In the genomic region with DNA sequence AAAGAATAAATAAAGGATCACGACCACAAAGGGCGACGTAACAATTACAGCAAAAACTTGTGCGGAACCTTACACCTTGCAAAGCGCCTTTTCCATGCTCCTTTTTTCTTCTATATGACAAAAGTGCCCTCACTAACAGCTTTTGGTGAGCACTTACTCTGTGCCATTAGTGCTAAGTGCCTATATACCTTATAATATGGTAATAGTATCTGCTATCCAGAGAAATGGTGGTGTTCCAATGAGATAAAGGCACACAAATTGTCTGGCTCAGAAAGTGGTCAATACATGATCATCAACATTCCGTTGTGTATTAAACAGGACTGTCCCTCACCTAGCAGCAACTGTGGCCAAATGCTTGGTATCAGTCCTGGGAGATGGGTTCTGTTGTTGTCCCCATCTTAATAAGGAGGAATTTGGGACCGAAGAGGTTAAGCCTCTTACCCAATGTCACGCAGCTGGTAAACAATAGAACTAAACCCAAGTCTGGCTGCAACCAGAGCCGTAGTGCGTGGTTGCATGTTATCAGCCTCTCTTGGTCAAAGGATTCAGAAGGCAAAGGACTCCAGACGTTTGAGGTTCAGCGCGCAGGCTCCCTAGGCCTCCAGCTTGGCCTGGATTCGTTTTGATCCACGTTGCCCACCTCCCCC, we compare ENCODE assay signal across 9 cellular contexts. TPM values are rescaled to one million over a fixed set of nuclear protein-coding genes. Genes with fewer than 3 reads are reported as not detected.
DNase-seq lines count a peak whose midpoint lies in the region; ATAC-seq, FAIRE-seq and TF ChIP-seq lines count a peak whose summit lies in the region.
"Had no signal": no experiment of that assay in that cellular context is flagged by ENCODE, and none has a peak within 500 bp of the region (broad histone marks: within the 10 kb centered on the region; RNA-seq: fewer than 3 reads in every experiment).

No MANE protein-coding gene starts in this region.

- peak; percentile 8 for ATAC-seq in GM18861 (IDR thresholded peaks at IDR 0.05; ENCODE audit: unreplicated experiment)
- peak; percentile 1 for ATAC-seq in HG02870 (IDR thresholded peaks at IDR 0.05; ENCODE audit: unreplicated experiment)
- ATAC-seq in K562: no peak

- CTCF ChIA-PET in K562 (lab: Yijun Ruan, JAX; ENCODE audit: low intra/inter-chr PET ratio): interaction anchor here (0.6 to 3.4 kb wide), 10 partner anchors 49 to 530 kb away, joined by 3 to 49 read pairs (median 10); a partner anchor contains a TSS

- TF ChIP-seq POLR2A in K562 (conservative IDR thresholded peaks at IDR 0.05): no peak

- H3K4me2 ChIP-seq in K562 (ENCODE audit: insufficient read depth, low read length) (no peak overlapping the region; the same call in 1 of the 2 replicates), osteoblast (ENCODE audit: insufficient read depth, low read length) (peak overlapping the region; percentile 40)

- FAIRE-seq in K562 (lab: Jason Lieb, UNC): no peak

- peak overlapping the region; percentile 74; the same call in 1 of the 2 replicates for H3K4me3 ChIP-seq in K562
- H3K4me3 ChIP-seq in osteoblast (ENCODE audit: insufficient read depth, low read length): no peak overlapping the region

- no peak for DNase-seq in K562 (ENCODE audit: extremely low read depth in 1 of 4, low spot score in 3 of 4)
- no peak for DNase-seq in osteoblast (ENCODE audit: insufficient read length, low spot score, missing footprints)
- no peak for DNase-seq in NCI-H1436 (lab: John Stamatoyannopoulos, UW)
- DNase-seq in NCI-H1092 (lab: John Stamatoyannopoulos, UW): no peak
- DNase-seq in posterior cingulate gyrus: no peak
- DNase-seq in COR-L47 (lab: John Stamatoyannopoulos, UW): no peak

- H3K9ac ChIP-seq in K562 (ENCODE audit: insufficient read depth in 1 of 2, low read depth in 2 of 2, low read length in 2 of 2): 0 out of 4 replicates have a peak overlapping the region, but pooled peaks of 1 of the 2 experiments have one; percentile 12

- H3K9me3 ChIP-seq in K562 (replicated peaks; ENCODE audit: control insufficient read depth, insufficient read depth, low read depth, low read length) (no peaks in the 10 kb centered on the region), osteoblast (ENCODE audit: low read depth, low read length) (no peaks in the 10 kb centered on the region)

- TF ChIP-seq CTCF in K562 (IDR thresholded peaks at IDR 0.05 in 2 of 3, conservative IDR thresholded peaks at IDR 0.05 in 1 of 3; ENCODE audit: insufficient read depth in 2 of 3, low read depth in 1 of 3, low read length in 3 of 3): no peak
- TF ChIP-seq CTCF in osteoblast (IDR thresholded peaks at IDR 0.05; ENCODE audit: extremely low read depth, low read depth, low read length): no peak

- WGBS in K562 (ENCODE audit: insufficient coverage, low coverage, missing lambda C conversion rate): 9% methylated on average over 15 of the region's 15 CpGs

- H2AFZ ChIP-seq in K562 (ENCODE audit: low read depth, low read length) (no peak overlapping the region), osteoblast (ENCODE audit: low read length) (no peak overlapping the region)

- H3K27ac ChIP-seq in K562 (ENCODE audit: extremely low read depth, low read depth, low read length): no peak overlapping the region
- H3K27ac ChIP-seq in osteoblast (ENCODE audit: low read depth, low read length): peak overlapping the region; percentile 4

- TF ChIP-seq RAD21 in K562 (CRISPR knock-in tag; conservative IDR thresholded peaks at IDR 0.05 in 1 of 2, IDR thresholded peaks at IDR 0.05 in 1 of 2): no peak

- H3K9me1 ChIP-seq in K562 (ENCODE audit: control insufficient read depth, insufficient read depth, low read length): no peaks in the 10 kb centered on the region

- H3K36me3 ChIP-seq in K562 (ENCODE audit: control insufficient read depth, insufficient read depth, low read length): no peaks in the 10 kb centered on the region
- peaks cover 6% of the 10 kb centered on the region for H3K36me3 ChIP-seq in osteoblast (ENCODE audit: insufficient read depth, low read length)

- BruUV-seq in K562 (replicated peaks; lab: Mats Ljungman, UMichigan): no TSS peak

- H4K20me1 ChIP-seq in K562 (replicated peaks; ENCODE audit: control insufficient read depth, insufficient read depth, low read length) (no peaks in the 10 kb centered on the region; the same call in 1 of the 2 replicates), osteoblast (ENCODE audit: insufficient read depth, low read length) (no peaks in the 10 kb centered on the region)

- POLR2A ChIA-PET in K562 (lab: Yijun Ruan, JAX): interaction anchor here (0.6 to 1.4 kb wide), 6 partner anchors 12 to 183 kb away, joined by 3 to 6 read pairs (median 3); no protein-coding TSS in a partner anchor

- intact Hi-C loops in K562 (cut with micrococcal nuclease): loop anchor here (1.0 to 10.0 kb wide), 7 partner anchors 50 to 299 kb away; no protein-coding TSS in a partner anchor
- intact Hi-C loops in posterior cingulate gyrus (cut with DNase I): loop anchor here (1.0 to 5.0 kb wide), 3 partner anchors 50 to 187 kb away; no protein-coding TSS in a partner anchor

- in situ Hi-C loops in K562 (cut with MboI): loop anchor here (5.0 to 10.0 kb wide), 5 partner anchors 47 to 233 kb away; a partner anchor contains a TSS

- H3K27me3 ChIP-seq in K562 (ENCODE audit: control insufficient read depth in 2 of 2, insufficient read depth in 2 of 2, low read length in 2 of 2) (no peaks in the 10 kb centered on the region), osteoblast (ENCODE audit: insufficient read depth, low read length) (no peaks in the 10 kb centered on the region)

- H3K4me1 ChIP-seq in K562 (replicated peaks in 1 of 2; ENCODE audit: control insufficient read depth in 2 of 2, insufficient read depth in 2 of 2, low read length in 2 of 2) (peaks cover 10 to 42% of the 10 kb centered on the region in 2 experiments), osteoblast (ENCODE audit: insufficient read depth, low read length) (peaks cover 14% of the 10 kb centered on the region)

- no peak for TF ChIP-seq EP300 in K562 (IDR thresholded peaks at IDR 0.05; ENCODE audit: low read length)

- H3K79me2 ChIP-seq in K562 (ENCODE audit: control insufficient read depth, insufficient read depth, low read length): peaks cover 4% of the 10 kb centered on the region; the same call in 2 of the 3 replicates
- H3K79me2 ChIP-seq in osteoblast (ENCODE audit: insufficient read depth, low read length): peaks cover 4% of the 10 kb centered on the region

RNA-seq across cellular contexts. Expression of a gene that starts 0.6 kb away (rescaled TPM):
- 7.9 and 25.4 TPM in 2 replicates for total RNA-seq in K562 (2011; cell fraction: chromatin; rRNA removed; ENCODE audit: low replicate concordance)
- total RNA-seq in K562 (2011; cell fraction: nucleolus; rRNA removed): 33.0 and 44.0 TPM in 2 replicates
- total RNA-seq in K562 (2011; cell fraction: nucleoplasm; rRNA removed): 22.6 and 27.5 TPM in 2 replicates
- total RNA-seq in K562 (2014; rRNA removed): 21.3 and 23.5 TPM in 2 replicates
- 3.0 and 3.7 TPM in 2 replicates for total RNA-seq in K562 (2014; rRNA removed; fragmentation: Illumina TruSeq; extraction: Trizol)
- 11.1 and 12.0 TPM in 2 replicates for total RNA-seq in K562 (2015; rRNA removed; fragmentation: Illumina TruSeq; extraction: Trizol)
- total RNA-seq in K562 (2021): 25.9 and 28.3 TPM in 2 replicates
- 8.4 and 15.0 TPM in 2 replicates for polyA plus RNA-seq in K562 (2011; rRNA removed)
- 20.5 and 35.0 TPM in 2 replicates for polyA plus RNA-seq in K562 (2011; cell fraction: cytosol; rRNA removed)
- 34.3 and 45.7 TPM in 2 replicates for polyA plus RNA-seq in K562 (2011; cell fraction: nucleus; rRNA removed)
- 20.6 and 50.6 TPM in 2 replicates for polyA plus RNA-seq in K562 (2012)
- polyA plus RNA-seq in K562 (2014; fragmentation: Illumina TruSeq; extraction: Trizol): 15.7 and 22.6 TPM in 2 replicates
- 1 to 10 TPM in 1 of 2 experiments, under 1 TPM in 1; 0.80 to 1.1 TPM for polyA plus RNA-seq in K562 (2014; fragmentation: Nextera tagmentation; extraction: Ambion mirVana)
- 22.5 and 27.2 TPM in 2 replicates for polyA plus RNA-seq in K562 (2014; rRNA removed)
- 2.8 and 3.6 TPM in 2 replicates for polyA minus RNA-seq in K562 (2011; rRNA and poly(A)+ RNA removed)
- 11.3 and 18.2 TPM in 2 replicates for polyA minus RNA-seq in K562 (2011; cell fraction: cytosol; rRNA and poly(A)+ RNA removed)
- 12.5 and 19.1 TPM in 2 replicates for polyA minus RNA-seq in K562 (2011; cell fraction: nucleus; rRNA and poly(A)+ RNA removed)
- total RNA-seq in osteoblast: 3.8 and 4.7 TPM in 2 replicates

RNA-seq across cellular contexts. Expression of a gene that starts 19.8 kb away (rescaled TPM):
- not detected in 2 replicates for total RNA-seq in K562 (2011; cell fraction: chromatin; rRNA removed; ENCODE audit: low replicate concordance)
- not detected in 2 replicates for total RNA-seq in K562 (2011; cell fraction: nucleolus; rRNA removed)
- total RNA-seq in K562 (2011; cell fraction: nucleoplasm; rRNA removed): not detected in 2 replicates
- total RNA-seq in K562 (2014; rRNA removed) (not detected in 2 replicates), K562 (2014; rRNA removed; fragmentation: Illumina TruSeq; extraction: Trizol) (not detected in 2 replicates), K562 (2015; rRNA removed; fragmentation: Illumina TruSeq; extraction: Trizol) (not detected in 2 replicates), K562 (2021) (not detected in 2 replicates), osteoblast (under 0.01 TPM in 1 of 2 replicates, not detected in the other)
- polyA plus RNA-seq in K562 (2011; rRNA removed) (not detected in 2 replicates), K562 (2014; fragmentation: Illumina TruSeq; extraction: Trizol) (not detected in 2 replicates), K562 (2014; fragmentation: Nextera tagmentation; extraction: Ambion mirVana) (not detected), K562 (2014; rRNA removed) (0.11 TPM in 1 of 2 replicates, not detected in the other)
- polyA plus RNA-seq in K562 (2011; cell fraction: cytosol; rRNA removed): not detected in 2 replicates
- 0.03 and 0.04 TPM in 2 replicates for polyA plus RNA-seq in K562 (2011; cell fraction: nucleus; rRNA removed)
- polyA plus RNA-seq in K562 (2012): not detected in 2 replicates
- not detected in 2 replicates for polyA minus RNA-seq in K562 (2011; rRNA and poly(A)+ RNA removed)
- not detected in 2 replicates for polyA minus RNA-seq in K562 (2011; cell fraction: cytosol; rRNA and poly(A)+ RNA removed)
- not detected in 2 replicates for polyA minus RNA-seq in K562 (2011; cell fraction: nucleus; rRNA and poly(A)+ RNA removed)
- total RNA-seq: fibroblast of villous mesenchyme had no signal

RNA-seq across cellular contexts. Expression of a gene that starts 20.2 kb away (rescaled TPM):
- total RNA-seq in K562 (2011; cell fraction: chromatin; rRNA removed; ENCODE audit: low replicate concordance): 4.6 and 11.9 TPM in 2 replicates
- 19.0 and 19.2 TPM in 2 replicates for total RNA-seq in K562 (2011; cell fraction: nucleolus; rRNA removed)
- 7.1 and 7.3 TPM in 2 replicates for total RNA-seq in K562 (2011; cell fraction: nucleoplasm; rRNA removed)
- 43.1 and 54.3 TPM in 2 replicates for total RNA-seq in K562 (2014; rRNA removed)
- total RNA-seq in K562 (2014; rRNA removed; fragmentation: Illumina TruSeq; extraction: Trizol): 1.1 and 1.8 TPM in 2 replicates
- 7.4 and 8.0 TPM in 2 replicates for total RNA-seq in K562 (2015; rRNA removed; fragmentation: Illumina TruSeq; extraction: Trizol)
- total RNA-seq in K562 (2021): 21.1 and 21.6 TPM in 2 replicates
- 5.7 and 8.1 TPM in 2 replicates for polyA plus RNA-seq in K562 (2011; rRNA removed)
- 12.2 and 34.1 TPM in 2 replicates for polyA plus RNA-seq in K562 (2011; cell fraction: cytosol; rRNA removed)
- 7.6 and 15.8 TPM in 2 replicates for polyA plus RNA-seq in K562 (2011; cell fraction: nucleus; rRNA removed)
- 12.2 and 19.2 TPM in 2 replicates for polyA plus RNA-seq in K562 (2012)
- polyA plus RNA-seq in K562 (2014; fragmentation: Illumina TruSeq; extraction: Trizol): 3.1 and 6.7 TPM in 2 replicates
- 1 to 10 TPM in 1 of 2 experiments, under 1 TPM in 1; 0.63 to 1.0 TPM for polyA plus RNA-seq in K562 (2014; fragmentation: Nextera tagmentation; extraction: Ambion mirVana)
- 28.2 and 44.3 TPM in 2 replicates for polyA plus RNA-seq in K562 (2014; rRNA removed)
- 1.0 and 1.1 TPM in 2 replicates for polyA minus RNA-seq in K562 (2011; rRNA and poly(A)+ RNA removed)
- polyA minus RNA-seq in K562 (2011; cell fraction: cytosol; rRNA and poly(A)+ RNA removed): 3.9 and 5.4 TPM in 2 replicates
- polyA minus RNA-seq in K562 (2011; cell fraction: nucleus; rRNA and poly(A)+ RNA removed): 4.1 and 6.2 TPM in 2 replicates
- total RNA-seq in osteoblast: 12.7 and 16.3 TPM in 2 replicates

RNA-seq across cellular contexts. Expression of a gene that starts 28.9 kb away (rescaled TPM):
- total RNA-seq in K562 (2011; cell fraction: chromatin; rRNA removed; ENCODE audit: low replicate concordance): not detected in 2 replicates
- not detected in 2 replicates for total RNA-seq in K562 (2011; cell fraction: nucleolus; rRNA removed)
- not detected in 2 replicates for total RNA-seq in K562 (2011; cell fraction: nucleoplasm; rRNA removed)
- total RNA-seq in K562 (2014; rRNA removed) (not detected in 2 replicates), K562 (2014; rRNA removed; fragmentation: Illumina TruSeq; extraction: Trizol) (not detected in 2 replicates), K562 (2015; rRNA removed; fragmentation: Illumina TruSeq; extraction: Trizol) (not detected in 2 replicates), K562 (2021) (not detected in 2 replicates), osteoblast (not detected in 2 replicates)
- polyA plus RNA-seq in K562 (2011; rRNA removed) (not detected in 2 replicates), K562 (2014; fragmentation: Illumina TruSeq; extraction: Trizol) (not detected in 2 replicates), K562 (2014; fragmentation: Nextera tagmentation; extraction: Ambion mirVana) (under 1 TPM in 1 of 2 experiments, not detected in 1; 0.03 TPM), K562 (2014; rRNA removed) (not detected in 2 replicates)
- polyA plus RNA-seq in K562 (2011; cell fraction: cytosol; rRNA removed): not detected in 2 replicates
- polyA plus RNA-seq in K562 (2011; cell fraction: nucleus; rRNA removed): 0.06 TPM in 1 of 2 replicates, not detected in the other
- polyA plus RNA-seq in K562 (2012): 0.60 and 0.99 TPM in 2 replicates
- not detected in 2 replicates for polyA minus RNA-seq in K562 (2011; rRNA and poly(A)+ RNA removed)
- polyA minus RNA-seq in K562 (2011; cell fraction: cytosol; rRNA and poly(A)+ RNA removed): not detected in 2 replicates
- polyA minus RNA-seq in K562 (2011; cell fraction: nucleus; rRNA and poly(A)+ RNA removed): not detected in 2 replicates

RNA-seq across cellular contexts. Expression of a gene that starts 42.8 kb away (rescaled TPM):
- 0.77 and 4.1 TPM in 2 replicates for total RNA-seq in K562 (2011; cell fraction: chromatin; rRNA removed; ENCODE audit: low replicate concordance)
- 0.92 and 1.2 TPM in 2 replicates for total RNA-seq in K562 (2011; cell fraction: nucleolus; rRNA removed)
- 0.88 and 1.3 TPM in 2 replicates for total RNA-seq in K562 (2011; cell fraction: nucleoplasm; rRNA removed)
- total RNA-seq in K562 (2014; rRNA removed): 0.29 and 1.2 TPM in 2 replicates
- 0.11 and 0.19 TPM in 2 replicates for total RNA-seq in K562 (2014; rRNA removed; fragmentation: Illumina TruSeq; extraction: Trizol)
- 0.29 and 0.34 TPM in 2 replicates for total RNA-seq in K562 (2015; rRNA removed; fragmentation: Illumina TruSeq; extraction: Trizol)
- total RNA-seq in K562 (2021): 0.83 and 0.89 TPM in 2 replicates
- 0.22 and 1.3 TPM in 2 replicates for polyA plus RNA-seq in K562 (2011; rRNA removed)
- polyA plus RNA-seq in K562 (2011; cell fraction: cytosol; rRNA removed): 0.86 and 1.3 TPM in 2 replicates
- polyA plus RNA-seq in K562 (2011; cell fraction: nucleus; rRNA removed): 1.5 TPM in 2 replicates
- 1.2 and 2.2 TPM in 2 replicates for polyA plus RNA-seq in K562 (2012)
- 0.19 and 0.29 TPM in 2 replicates for polyA plus RNA-seq in K562 (2014; fragmentation: Illumina TruSeq; extraction: Trizol)
- polyA plus RNA-seq in K562 (2014; fragmentation: Nextera tagmentation; extraction: Ambion mirVana): under 1 TPM in 1 of 2 experiments, not detected in 1; 0.03 TPM
- 0.21 and 0.38 TPM in 2 replicates for polyA plus RNA-seq in K562 (2014; rRNA removed)
- polyA minus RNA-seq in K562 (2011; rRNA and poly(A)+ RNA removed): 0.42 and 0.46 TPM in 2 replicates
- 2.4 TPM in 1 of 2 replicates, not detected in the other for polyA minus RNA-seq in K562 (2011; cell fraction: cytosol; rRNA and poly(A)+ RNA removed)
- polyA minus RNA-seq in K562 (2011; cell fraction: nucleus; rRNA and poly(A)+ RNA removed): 0.94 and 1.00 TPM in 2 replicates
- total RNA-seq in osteoblast: 0.29 and 0.36 TPM in 2 replicates
